ENCODE assay signal across 8 cellular contexts in the genomic region with DNA sequence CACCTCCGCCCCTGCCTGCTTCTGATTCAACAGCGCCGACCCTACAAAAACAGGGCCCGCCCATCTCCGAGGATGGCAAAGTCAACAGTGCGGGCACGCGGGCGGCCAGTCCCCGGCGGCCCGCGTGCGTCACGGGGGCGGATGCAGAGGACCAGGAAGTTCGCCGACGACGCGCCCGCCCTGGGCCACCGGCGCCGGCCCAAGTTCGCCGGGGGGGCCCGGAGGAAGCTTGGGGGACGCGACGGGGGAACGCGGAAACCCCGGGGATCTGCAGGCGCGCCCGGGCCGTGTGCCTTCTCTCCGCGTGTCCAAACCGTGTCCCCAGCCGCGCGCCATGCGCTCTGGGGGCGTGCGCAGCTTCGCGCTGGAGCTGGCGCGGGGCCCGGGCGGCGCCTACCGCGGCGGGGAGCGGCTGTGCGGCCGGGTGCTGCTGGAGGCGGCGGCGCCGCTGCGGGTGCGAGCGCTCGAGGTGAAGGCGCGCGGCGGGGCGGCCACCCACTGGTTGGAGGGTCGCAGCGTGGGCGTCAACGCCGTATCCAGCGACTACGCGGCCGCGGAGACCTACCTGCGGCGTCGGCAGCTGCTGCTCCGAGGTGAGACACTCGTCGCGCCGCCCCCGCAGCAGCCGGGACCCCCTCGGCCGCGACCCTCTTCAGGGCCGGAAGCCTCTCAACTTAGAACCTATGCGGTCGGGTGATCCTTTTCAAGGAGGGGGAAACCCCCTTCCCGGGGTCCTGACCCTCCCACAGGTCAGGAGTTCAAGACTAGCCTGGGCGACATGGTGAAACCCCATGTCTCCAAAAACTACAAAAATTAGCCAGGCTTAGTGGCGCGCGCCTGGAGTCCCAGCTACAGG. TPM values are rescaled to one million over a fixed set of nuclear protein-coding genes. Genes with fewer than 3 reads are reported as not detected.
A peak's percentile ranks its signal among the peaks of the same experiment; 100 is the strongest.
DNase-seq lines count a peak whose midpoint lies in the region; ATAC-seq and TF ChIP-seq lines count a peak whose summit lies in the region.

No MANE protein-coding gene starts in this region.

- H3K27me3 ChIP-seq in DND-41 (ENCODE audit: insufficient read depth, low read length, poor library complexity) (no peaks in the 10 kb centered on the region), sigmoid colon (no peaks in the 10 kb centered on the region)

- peak overlapping the region; percentile 27 to 59; a peak in 3 of 4 replicates for H3K4me3 ChIP-seq in DND-41 (ENCODE audit: low read depth in 1 of 2, low read length in 2 of 2)
- H3K4me3 ChIP-seq in astrocyte of the cerebellum (ENCODE audit: low read depth, low read length) = peak overlapping the region; percentile 49
- H3K4me3 ChIP-seq in sigmoid colon = peak overlapping the region; percentile 57 to 87 (median 72)

- DNase-seq in DND-41 (peak; percentile 84), NAMALWA (ENCODE audit: low spot score) (peak; percentile 93), T-helper 9 cell (peak; percentile 92), astrocyte of the cerebellum (ENCODE audit: low read depth) (no peak), hypothalamus (lab: John Stamatoyannopoulos, UW) (peak in 39 of 51 donors; percentile 15 to 79 (median 46)), sigmoid colon (peak; percentile 96)

- peak; percentile 41 to 42 for TF ChIP-seq POLR2A in sigmoid colon (IDR thresholded peaks at IDR 0.05)

- TF ChIP-seq CTCF in DND-41 (IDR thresholded peaks at IDR 0.05; ENCODE audit: borderline replicate concordance, extremely low read depth, low read length, poor library complexity, severe bottlenecking) = no peak
- TF ChIP-seq CTCF in astrocyte of the cerebellum (IDR thresholded peaks at IDR 0.05; ENCODE audit: low read depth, low read length, missing control alignments) = no peak
- TF ChIP-seq CTCF in sigmoid colon (IDR thresholded peaks at IDR 0.05) = no peak

- H3K4me1 ChIP-seq in DND-41 (ENCODE audit: insufficient read depth, low read length) = peaks cover 37% of the 10 kb centered on the region
- peaks cover 0 to 21% (median 19%) of the 10 kb centered on the region in 4 donors for H3K4me1 ChIP-seq in sigmoid colon

- intact Hi-C loops in sigmoid colon (cut with DNase I) = no loop called here

- peak overlapping the region; percentile 83 for H3K4me2 ChIP-seq in DND-41 (ENCODE audit: insufficient read depth, low read length)

- ATAC-seq in DND-41 (ENCODE audit: insufficient read depth, low read depth) = peak; percentile 82
- peak; percentile 65 for ATAC-seq in GM21825 (IDR thresholded peaks at IDR 0.05; ENCODE audit: unreplicated experiment)
- ATAC-seq in HG02852 (IDR thresholded peaks at IDR 0.05; ENCODE audit: unreplicated experiment) = no peak

- TF ChIP-seq EP300 in sigmoid colon (IDR thresholded peaks at IDR 0.05) = peak in 1 of 4 donors; percentile 51

- peak overlapping the region; percentile 88 for H2AFZ ChIP-seq in DND-41 (ENCODE audit: low read depth, low read length)

- peaks cover 10% of the 10 kb centered on the region for H3K79me2 ChIP-seq in DND-41 (ENCODE audit: insufficient read depth, low read length)

- H3K27ac ChIP-seq in DND-41 (ENCODE audit: low read length) (peak overlapping the region; percentile 75), sigmoid colon (peak overlapping the region; percentile 86 to 92 (median 89))

- peak overlapping the region; percentile 74 for H3K9ac ChIP-seq in DND-41 (ENCODE audit: low read depth, low read length)

- in situ Hi-C loops in astrocyte of the cerebellum (cut with HindIII; ENCODE audit: low sequenced_read_pairs) = no loop called here

- no peaks in the 10 kb centered on the region for H4K20me1 ChIP-seq in DND-41 (ENCODE audit: insufficient read depth, low read length)

- H3K36me3 ChIP-seq in DND-41 (ENCODE audit: insufficient read depth, low read length) (no peaks in the 10 kb centered on the region), sigmoid colon (no peaks in the 10 kb centered on the region)

- no peaks in the 10 kb centered on the region for H3K9me3 ChIP-seq in DND-41 (ENCODE audit: insufficient read depth, low read length, severe bottlenecking)
- no peaks in the 10 kb centered on the region for H3K9me3 ChIP-seq in sigmoid colon

- 0 to 1% methylated on average over 104 of the region's 104 CpGs for WGBS in sigmoid colon, 2 donors

RNA-seq across cellular contexts. Expression of a gene that starts 6.8 kb away (rescaled TPM):
- total RNA-seq in sigmoid colon = 10 to 100 TPM; 34.5 to 54.2 (median 37.0) TPM
- 10 to 100 TPM; 22.2 to 44.2 (median 36.5) TPM for polyA plus RNA-seq in sigmoid colon

RNA-seq across cellular contexts. Expression of a gene that starts 34.3 kb away (rescaled TPM):
- under 1 TPM in 2 of 4 donors, not detected in 2; 0.33 to 0.55 TPM for total RNA-seq in sigmoid colon
- polyA plus RNA-seq in sigmoid colon = under 1 TPM in 1 of 3 donors, not detected in 2; 0.17 TPM
